In the genomic region with DNA sequence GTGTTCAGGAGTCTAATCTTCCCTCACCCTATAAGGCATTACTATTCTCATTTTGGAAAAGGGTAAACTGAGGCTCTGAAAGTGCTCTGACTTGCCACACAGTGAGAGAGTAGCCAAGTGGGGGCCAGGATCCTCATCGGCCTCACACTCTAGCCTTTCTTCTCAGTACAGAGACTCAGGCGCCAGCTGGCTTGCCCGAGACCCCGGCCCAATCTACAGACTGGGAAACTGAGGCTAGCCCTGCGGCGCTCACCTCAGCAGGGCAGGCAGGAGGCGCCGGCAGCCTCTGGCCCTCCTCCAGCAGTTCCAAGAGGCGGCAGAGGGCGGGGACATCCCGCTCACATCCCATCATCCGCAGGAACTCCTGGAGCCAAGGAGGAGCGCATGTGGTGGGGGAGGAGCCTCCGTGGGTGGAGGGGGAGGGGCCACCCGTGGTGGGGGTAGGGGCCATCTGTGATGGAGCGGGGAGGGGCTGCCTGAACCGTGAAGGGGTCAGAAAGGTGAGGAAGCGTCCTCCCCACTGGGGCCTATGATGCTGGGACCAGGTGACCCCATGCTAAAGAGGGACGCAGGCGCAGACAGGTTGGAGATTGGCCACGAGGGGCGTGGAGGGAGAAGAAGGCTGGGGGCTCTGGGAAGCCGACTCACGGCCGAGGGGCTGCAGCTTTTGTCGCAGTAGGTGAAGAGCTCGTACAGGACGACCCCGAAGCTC, we compare ENCODE assay signal across 8 cellular contexts. TPM values are rescaled to one million over a fixed set of nuclear protein-coding genes. Genes with fewer than 3 reads are reported as not detected.
DNase-seq lines count a peak whose midpoint lies in the region; ATAC-seq, FAIRE-seq and TF ChIP-seq lines count a peak whose summit lies in the region.

No MANE protein-coding gene starts in this region.

- peak; percentile 86 for DNase-seq in ELF-1 (ENCODE audit: low read depth, low spot score)
- DNase-seq in NCI-H226: peak; percentile 80
- DNase-seq in H1 (ENCODE audit: low read depth in 1 of 2, low spot score in 2 of 2): peak; percentile 88 to 89
- DNase-seq in osteocyte (ENCODE audit: extremely low spot score, unreplicated experiment): no peak
- no peak for DNase-seq in OCI-LY7 (ENCODE audit: low spot score)
- no peak for DNase-seq in activated CD4-positive, alpha-beta T cell treated with anti-CD3 and anti-CD28 coated beads for 36 hours

- H3K27ac Mint-ChIP-seq in osteocyte (ENCODE audit: unreplicated experiment): no peak overlapping the region
- H3K27ac Mint-ChIP-seq in activated CD4-positive, alpha-beta T cell treated with anti-CD3 and anti-CD28 coated beads for 36 hours: no peak overlapping the region

- H2BK20ac ChIP-seq in H1 (ENCODE audit: low read length): no peak overlapping the region

- H3K4me1 Mint-ChIP-seq in osteocyte (ENCODE audit: unreplicated experiment): peaks cover 5% of the 10 kb centered on the region
- H3K4me1 Mint-ChIP-seq in activated CD4-positive, alpha-beta T cell treated with anti-CD3 and anti-CD28 coated beads for 36 hours: no peaks in the 10 kb centered on the region

- peak overlapping the region; percentile 52 to 73 (median 62); a peak in 6 of 7 replicates for H3K9ac ChIP-seq in H1 (replicated peaks in 1 of 4; ENCODE audit: extremely low read depth in 1 of 4, low read depth in 3 of 4, low read length in 3 of 4)

- no peaks in the 10 kb centered on the region for H3K9me3 Mint-ChIP-seq in osteocyte (ENCODE audit: unreplicated experiment)
- H3K9me3 Mint-ChIP-seq in activated CD4-positive, alpha-beta T cell treated with anti-CD3 and anti-CD28 coated beads for 36 hours (ENCODE audit: low read depth): peaks cover 2% of the 10 kb centered on the region

- H3K79me1 ChIP-seq in H1 (ENCODE audit: low read depth, low read length): no peaks in the 10 kb centered on the region

- H3K4me2 ChIP-seq in H1 (ENCODE audit: insufficient read depth in 1 of 2, low read depth in 2 of 2, low read length in 2 of 2) (peak overlapping the region; percentile 85 to 100), OCI-LY7 (ENCODE audit: low read length) (no peak overlapping the region)

- H3K36me3 Mint-ChIP-seq in osteocyte (ENCODE audit: unreplicated experiment): no peaks in the 10 kb centered on the region
- peaks cover 58% of the 10 kb centered on the region for H3K36me3 Mint-ChIP-seq in activated CD4-positive, alpha-beta T cell treated with anti-CD3 and anti-CD28 coated beads for 36 hours (ENCODE audit: low read depth)

- peak overlapping the region; percentile 62; the same call in 1 of the 2 replicates for H2BK12ac ChIP-seq in H1 (ENCODE audit: low read depth, low read length)

- H3K36me3 ChIP-seq in H1 (ENCODE audit: control insufficient read depth in 2 of 4, insufficient read depth in 4 of 4, low read length in 3 of 4): no peaks in the 10 kb centered on the region
- peaks cover 17% of the 10 kb centered on the region for H3K36me3 ChIP-seq in OCI-LY7 (ENCODE audit: insufficient read depth, low read length)

- intact Hi-C loops in OCI-LY7 (cut with micrococcal nuclease; ENCODE audit: unreplicated experiment): no loop called here
- intact Hi-C loops in activated CD4-positive, alpha-beta T cell treated with anti-CD3 and anti-CD28 coated beads for 36 hours (cut with DNase I, micrococcal nuclease): loop anchor here (1.0 to 2.0 kb wide), 3 partner anchors 12 to 83 kb away; no protein-coding TSS in a partner anchor

- no peaks in the 10 kb centered on the region for H3K27me3 ChIP-seq in H1 (replicated peaks in 1 of 4; ENCODE audit: control insufficient read depth in 3 of 4, extremely low read depth in 1 of 4, insufficient read depth in 3 of 4, low read length in 3 of 4)

- peak overlapping the region; percentile 75; the same call in 1 of the 2 replicates for H4K8ac ChIP-seq in H1 (ENCODE audit: extremely low read depth, insufficient read depth, low read length)

- no TSS peak for BruUV-seq in OCI-LY7 (replicated peaks; lab: Mats Ljungman, UMichigan)

- peak overlapping the region; percentile 47 for H3K4ac ChIP-seq in H1 (replicated peaks; ENCODE audit: insufficient read length, low read depth, low read length)

- TF ChIP-seq EP300 in H1 (IDR thresholded peaks at IDR 0.05; ENCODE audit: borderline replicate concordance in 1 of 2, low read depth in 2 of 2, low read length in 2 of 2): 0 out of 3 replicates have a peak, but pooled peaks of 1 of the 2 experiments have one; percentile 15

- FAIRE-seq in H1 (lab: Jason Lieb, UNC): no peak

- H3K27ac ChIP-seq in H1 (ENCODE audit: low read depth, low read length): peak overlapping the region; percentile 82
- H3K27ac ChIP-seq in OCI-LY7 (ENCODE audit: low read depth, low read length, poor library complexity, severe bottlenecking): no peak overlapping the region

- H3K9me3 ChIP-seq in H1 (ENCODE audit: insufficient read depth in 2 of 2, low read depth in 1 of 2, low read length in 1 of 2): no peaks in the 10 kb centered on the region
- no peaks in the 10 kb centered on the region for H3K9me3 ChIP-seq in OCI-LY7 (ENCODE audit: low read length)

- TF ChIP-seq CTCF in H1 (IDR thresholded peaks at IDR 0.05; ENCODE audit: control extremely low read depth in 1 of 3, insufficient read depth in 1 of 3, low read depth in 1 of 3, low read length in 3 of 3): peak; percentile 9 to 27 (median 21); a peak in 3 of 4 replicates
- no peak for TF ChIP-seq CTCF in osteocyte (IDR thresholded peaks at IDR 0.05)
- TF ChIP-seq CTCF in OCI-LY7 (conservative IDR thresholded peaks at IDR 0.05; ENCODE audit: low read length): no peak

- H3K79me2 ChIP-seq in H1 (ENCODE audit: control insufficient read depth in 1 of 2, insufficient read depth in 2 of 2, low read length in 2 of 2): no peaks in the 10 kb centered on the region
- no peaks in the 10 kb centered on the region for H3K79me2 ChIP-seq in OCI-LY7 (ENCODE audit: insufficient read depth, low read depth, low read length)

- H3K56ac ChIP-seq in H1 (replicated peaks; ENCODE audit: insufficient read length, low read depth, low read length): peak overlapping the region; percentile 74

- H4K91ac ChIP-seq in H1 (replicated peaks; ENCODE audit: insufficient read length, low read length): peak overlapping the region; percentile 34

- no peak for TF ChIP-seq POLR2A in H1 (IDR thresholded peaks at IDR 0.05; ENCODE audit: control extremely low read depth in 1 of 2, low read depth in 2 of 2, low read length in 2 of 2)

- no peak overlapping the region for H3K14ac ChIP-seq in H1 (ENCODE audit: insufficient read length)

- peak overlapping the region; percentile 95; the same call in 1 of the 2 replicates for H2BK5ac ChIP-seq in H1 (ENCODE audit: low read depth, low read length)

- H3K4me3 ChIP-seq in H1 (ENCODE audit: extremely low read depth in 1 of 4, insufficient read depth in 2 of 4, low read depth in 3 of 4, low read length in 4 of 4) (peak overlapping the region; percentile 66 to 93 (median 80)), OCI-LY7 (ENCODE audit: low read depth, low read length, poor library complexity, severe bottlenecking) (no peak overlapping the region)

- ATAC-seq in GM18517 (IDR thresholded peaks at IDR 0.05; ENCODE audit: unreplicated experiment) (no peak), HG03135 (IDR thresholded peaks at IDR 0.05; ENCODE audit: unreplicated experiment) (no peak)
- no peak for ATAC-seq in activated CD4-positive, alpha-beta T cell treated with anti-CD3 and anti-CD28 coated beads for 36 hours

- 9% methylated on average over 19 of the region's 29 CpGs; no CpG with 5 or more reads in 1 of the 2 experiments for WGBS in H1 (ENCODE audit: extremely low coverage in 1 of 2, insufficient coverage in 1 of 2, insufficient read length in 1 of 2, insufficient replicate concordance in 2 of 2, low coverage in 1 of 2, low lambda C conversion rate in 2 of 2, missing lambda C conversion rate in 1 of 2), 2 experiments

- peak overlapping the region; percentile 61 for H2BK15ac ChIP-seq in H1 (ENCODE audit: low read length)

- H3K23me2 ChIP-seq in H1 (ENCODE audit: low read depth, low read length): peaks cover 5% of the 10 kb centered on the region; the same call in 1 of the 2 replicates

- peak overlapping the region; percentile 95; the same call in 1 of the 2 replicates for H2AFZ ChIP-seq in H1 (ENCODE audit: low read length)
- no peak overlapping the region for H2AFZ ChIP-seq in OCI-LY7 (ENCODE audit: low read length)

- no peak overlapping the region for H3K23ac ChIP-seq in H1 (ENCODE audit: insufficient read length)

- no peaks in the 10 kb centered on the region for H4K20me1 ChIP-seq in H1 (replicated peaks in 1 of 2; ENCODE audit: control insufficient read depth in 1 of 2, insufficient read depth in 2 of 2, low read length in 2 of 2)
- no peaks in the 10 kb centered on the region for H4K20me1 ChIP-seq in OCI-LY7 (ENCODE audit: insufficient read depth, low read length)

- H3K4me1 ChIP-seq in H1 (replicated peaks in 1 of 4; ENCODE audit: control insufficient read depth in 3 of 4, insufficient read depth in 4 of 4, low read length in 3 of 4): peaks cover 0 to 14% (median 3%) of the 10 kb centered on the region in 4 experiments; a peak in 6 of 7 replicates
- H3K4me1 ChIP-seq in OCI-LY7 (ENCODE audit: insufficient read depth, low read length, poor library complexity, severe bottlenecking): no peaks in the 10 kb centered on the region

- POLR2A ChIA-PET in H1 (lab: Charles Lee; ENCODE audit: partially characterized antibody) (interaction anchor here (0.6 to 4.0 kb wide), 11 partner anchors 8 to 300 kb away, joined by 3 to 29 read pairs (median 4); partner anchors contain the start of genes INSL3 and RPL18A), OCI-LY7 (lab: Charles Lee) (interaction anchor here (0.6 kb wide), 1 partner anchor 15 kb away, joined by 3 read pairs; no protein-coding TSS in a partner anchor)
- POLR2A ChIA-PET in activated CD4-positive, alpha-beta T cell treated with anti-CD3 and anti-CD28 coated beads for 36 hours (lab: Charles Lee): interaction anchor here (0.9 to 1.1 kb wide), 2 partner anchors 18 to 29 kb away, joined by 4 read pairs; partner anchors contain the start of genes JAK3 and RPL18A

- peak overlapping the region; percentile 97 for H3K18ac ChIP-seq in H1 (ENCODE audit: extremely low read depth, low read length)

- peak in 1 of 2 experiments; percentile 28; a peak in 2 of 4 replicates for TF ChIP-seq RAD21 in H1 (IDR thresholded peaks at IDR 0.05 in 1 of 2, conservative IDR thresholded peaks at IDR 0.05 in 1 of 2; ENCODE audit: low read depth in 2 of 2, low read length in 2 of 2)

- H3K4me3 Mint-ChIP-seq in osteocyte (ENCODE audit: unreplicated experiment): peak overlapping the region; percentile 73
- H3K4me3 Mint-ChIP-seq in activated CD4-positive, alpha-beta T cell treated with anti-CD3 and anti-CD28 coated beads for 36 hours: no peak overlapping the region

- peak overlapping the region; percentile 71 for H4K5ac ChIP-seq in H1 (ENCODE audit: insufficient read length, low read depth, low read length)

- no peaks in the 10 kb centered on the region for H3K9me2 ChIP-seq in OCI-LY7 (ENCODE audit: insufficient read depth, low read length)

- H2BK120ac ChIP-seq in H1 (replicated peaks; ENCODE audit: low read depth, low read length): peak overlapping the region; percentile 3

- H3K27me3 Mint-ChIP-seq in osteocyte (ENCODE audit: unreplicated experiment): peaks cover 11% of the 10 kb centered on the region
- H3K27me3 Mint-ChIP-seq in activated CD4-positive, alpha-beta T cell treated with anti-CD3 and anti-CD28 coated beads for 36 hours: no peaks in the 10 kb centered on the region

- no peak overlapping the region for H2AK5ac ChIP-seq in H1 (ENCODE audit: low read depth, low read length)

- CTCF ChIA-PET in H1 (lab: Charles Lee; ENCODE audit: partially characterized antibody): interaction anchor here (0.7 to 1.8 kb wide), 10 partner anchors 11 to 168 kb away, joined by 3 to 5 read pairs (median 4); partner anchors contain the start of gene RPL18A
- CTCF ChIA-PET in OCI-LY7 (lab: Charles Lee; ENCODE audit: unreplicated experiment): interaction anchor here (0.8 kb wide), 1 partner anchor 29 kb away, joined by 21 read pairs; no protein-coding TSS in a partner anchor
- CTCF ChIA-PET in activated CD4-positive, alpha-beta T cell treated with anti-CD3 and anti-CD28 coated beads for 36 hours (lab: Charles Lee): no interaction called here

RNA-seq across cellular contexts. Expression of gene INSL3, which starts 8.7 kb away (rescaled TPM):
- 0.41 and 1.2 TPM in 2 replicates for total RNA-seq in H1 (2021; fragmentation: NEBNext Ultra II Directional; extraction: Animal tissue kit (Norgen Biotek cat#: 25700))
- 1.1 and 1.5 TPM in 2 replicates for polyA plus RNA-seq in H1 (2011; rRNA removed)
- 0.44 TPM for polyA plus RNA-seq in H1 (2011; cell fraction: cytosol; rRNA removed)
- 1.9 TPM for polyA plus RNA-seq in H1 (2011; cell fraction: nucleus; rRNA removed)
- 1.2 to 1.5 TPM (median 1.4 TPM) in 3 of 4 replicates, not detected in the other for polyA plus RNA-seq in H1 (2012, experiment 1 of 2)
- polyA plus RNA-seq in H1 (2012, experiment 2 of 2): 1.00 TPM
- polyA plus RNA-seq in H1 (2013, experiment 1 of 2): 0.87 TPM
- 1.1 TPM for polyA plus RNA-seq in H1 (2013, experiment 2 of 2)
- 0.69 and 0.71 TPM in 2 replicates for polyA minus RNA-seq in H1 (2011; rRNA and poly(A)+ RNA removed)
- polyA minus RNA-seq in H1 (2011; cell fraction: cytosol; rRNA and poly(A)+ RNA removed): 1.8 TPM
- not detected for polyA minus RNA-seq in H1 (2011; cell fraction: nucleus; rRNA and poly(A)+ RNA removed)
- total RNA-seq in osteocyte: not detected in 2 replicates
- 0.25 TPM in 1 of 2 replicates, not detected in the other for total RNA-seq in OCI-LY7 (2014; rRNA removed; shearing (Covaris generic))
- total RNA-seq in OCI-LY7 (2022): 0.38 TPM in 1 of 2 replicates, not detected in the other
- 1 to 10 TPM; 6.9 to 9.7 TPM for total RNA-seq in activated CD4-positive, alpha-beta T cell treated with anti-CD3 and anti-CD28 coated beads for 36 hours

RNA-seq across cellular contexts. Expression of gene JAK3, which starts 17.8 kb away (rescaled TPM):
- 3.2 and 4.0 TPM in 2 replicates for total RNA-seq in H1 (2021; fragmentation: NEBNext Ultra II Directional; extraction: Animal tissue kit (Norgen Biotek cat#: 25700))
- 4.7 TPM in 2 replicates for polyA plus RNA-seq in H1 (2011; rRNA removed)
- 3.2 TPM for polyA plus RNA-seq in H1 (2011; cell fraction: cytosol; rRNA removed)
- 4.1 TPM for polyA plus RNA-seq in H1 (2011; cell fraction: nucleus; rRNA removed)
- polyA plus RNA-seq in H1 (2012, experiment 1 of 2): 2.1 to 3.0 TPM (median 2.5 TPM) in 4 replicates
- polyA plus RNA-seq in H1 (2012, experiment 2 of 2): 1.9 TPM
- 3.3 TPM for polyA plus RNA-seq in H1 (2013, experiment 1 of 2)
- 3.3 TPM for polyA plus RNA-seq in H1 (2013, experiment 2 of 2)
- polyA minus RNA-seq in H1 (2011; rRNA and poly(A)+ RNA removed): 3.8 and 4.4 TPM in 2 replicates
- 3.1 TPM for polyA minus RNA-seq in H1 (2011; cell fraction: cytosol; rRNA and poly(A)+ RNA removed)
- 2.7 TPM for polyA minus RNA-seq in H1 (2011; cell fraction: nucleus; rRNA and poly(A)+ RNA removed)
- total RNA-seq in osteocyte (1.6 and 1.8 TPM in 2 replicates), OCI-LY7 (2022) (24.4 and 25.3 TPM in 2 replicates)
- 9.4 and 14.0 TPM in 2 replicates for total RNA-seq in OCI-LY7 (2014; rRNA removed; shearing (Covaris generic))
- 100 to 1,000 TPM; 174 to 180 TPM for total RNA-seq in activated CD4-positive, alpha-beta T cell treated with anti-CD3 and anti-CD28 coated beads for 36 hours

RNA-seq across cellular contexts. Expression of gene RPL18A, which starts 29.7 kb away (rescaled TPM):
- 2,749 and 2,894 TPM in 2 replicates for total RNA-seq in H1 (2021; fragmentation: NEBNext Ultra II Directional; extraction: Animal tissue kit (Norgen Biotek cat#: 25700))
- 3,938 and 5,258 TPM in 2 replicates for polyA plus RNA-seq in H1 (2011; rRNA removed)
- 4,102 TPM for polyA plus RNA-seq in H1 (2011; cell fraction: cytosol; rRNA removed)
- polyA plus RNA-seq in H1 (2011; cell fraction: nucleus; rRNA removed): 3,741 TPM
- 2,900 to 4,037 TPM (median 3,755 TPM) in 4 replicates for polyA plus RNA-seq in H1 (2012, experiment 1 of 2)
- 5,025 TPM for polyA plus RNA-seq in H1 (2012, experiment 2 of 2)
- 2,492 TPM for polyA plus RNA-seq in H1 (2013, experiment 1 of 2)
- 2,474 TPM for polyA plus RNA-seq in H1 (2013, experiment 2 of 2)
- 555 and 636 TPM in 2 replicates for polyA minus RNA-seq in H1 (2011; rRNA and poly(A)+ RNA removed)
- 2,052 TPM for polyA minus RNA-seq in H1 (2011; cell fraction: cytosol; rRNA and poly(A)+ RNA removed)
- 752 TPM for polyA minus RNA-seq in H1 (2011; cell fraction: nucleus; rRNA and poly(A)+ RNA removed)
- total RNA-seq in osteocyte (1,671 and 1,710 TPM in 2 replicates), OCI-LY7 (2022) (3,145 and 3,253 TPM in 2 replicates)
- total RNA-seq in OCI-LY7 (2014; rRNA removed; shearing (Covaris generic)): 2,643 and 3,019 TPM in 2 replicates
- total RNA-seq in activated CD4-positive, alpha-beta T cell treated with anti-CD3 and anti-CD28 coated beads for 36 hours: 1,000 to 10,000 TPM; 3,109 to 3,329 TPM

RNA-seq across cellular contexts. Expression of gene B3GNT3, which starts 35.1 kb away (rescaled TPM):
- total RNA-seq in H1 (2021; fragmentation: NEBNext Ultra II Directional; extraction: Animal tissue kit (Norgen Biotek cat#: 25700)): 1.5 and 1.8 TPM in 2 replicates
- polyA plus RNA-seq in H1 (2011; rRNA removed): 1.5 and 2.1 TPM in 2 replicates
- 0.96 TPM for polyA plus RNA-seq in H1 (2011; cell fraction: cytosol; rRNA removed)
- 1.6 TPM for polyA plus RNA-seq in H1 (2011; cell fraction: nucleus; rRNA removed)
- polyA plus RNA-seq in H1 (2012, experiment 1 of 2): 0.86 to 2.0 TPM (median 1.5 TPM) in 4 replicates
- 1.5 TPM for polyA plus RNA-seq in H1 (2012, experiment 2 of 2)
- 2.6 TPM for polyA plus RNA-seq in H1 (2013, experiment 1 of 2)
- polyA plus RNA-seq in H1 (2013, experiment 2 of 2): 2.9 TPM
- polyA minus RNA-seq in H1 (2011; rRNA and poly(A)+ RNA removed): 1.4 and 1.5 TPM in 2 replicates
- polyA minus RNA-seq in H1 (2011; cell fraction: cytosol; rRNA and poly(A)+ RNA removed): 1.6 TPM
- 0.60 TPM for polyA minus RNA-seq in H1 (2011; cell fraction: nucleus; rRNA and poly(A)+ RNA removed)
- total RNA-seq in osteocyte (not detected in 2 replicates), OCI-LY7 (2022) (not detected in 2 replicates)
- total RNA-seq in OCI-LY7 (2014; rRNA removed; shearing (Covaris generic)): not detected in 2 replicates
- under 1 TPM; 0.75 to 0.95 TPM for total RNA-seq in activated CD4-positive, alpha-beta T cell treated with anti-CD3 and anti-CD28 coated beads for 36 hours

RNA-seq across cellular contexts. Expression of gene SLC5A5, which starts 41.7 kb away (rescaled TPM):
- 1.2 and 1.5 TPM in 2 replicates for total RNA-seq in H1 (2021; fragmentation: NEBNext Ultra II Directional; extraction: Animal tissue kit (Norgen Biotek cat#: 25700))
- 1.8 and 2.2 TPM in 2 replicates for polyA plus RNA-seq in H1 (2011; rRNA removed)
- polyA plus RNA-seq in H1 (2011; cell fraction: cytosol; rRNA removed): 1.8 TPM
- polyA plus RNA-seq in H1 (2011; cell fraction: nucleus; rRNA removed): 3.6 TPM
- polyA plus RNA-seq in H1 (2012, experiment 1 of 2): 0.98 to 2.3 TPM (median 1.7 TPM) in 4 replicates
- polyA plus RNA-seq in H1 (2012, experiment 2 of 2): 1.1 TPM
- 1.4 TPM for polyA plus RNA-seq in H1 (2013, experiment 1 of 2)
- 1.7 TPM for polyA plus RNA-seq in H1 (2013, experiment 2 of 2)
- 1.4 and 1.9 TPM in 2 replicates for polyA minus RNA-seq in H1 (2011; rRNA and poly(A)+ RNA removed)
- 3.1 TPM for polyA minus RNA-seq in H1 (2011; cell fraction: cytosol; rRNA and poly(A)+ RNA removed)
- polyA minus RNA-seq in H1 (2011; cell fraction: nucleus; rRNA and poly(A)+ RNA removed): 2.7 TPM
- total RNA-seq in osteocyte (not detected in 2 replicates), OCI-LY7 (2022) (not detected in 2 replicates)
- 0.03 TPM in 1 of 2 replicates, not detected in the other for total RNA-seq in OCI-LY7 (2014; rRNA removed; shearing (Covaris generic))
- total RNA-seq in activated CD4-positive, alpha-beta T cell treated with anti-CD3 and anti-CD28 coated beads for 36 hours: 1 to 10 TPM; 1.0 to 1.3 TPM

Comparison
In these comparisons a context has a peak if more than half of its experiments do, and no peak if none do; other contexts are left out.
1. DNase-seq: peak in ELF-1 (single experiment), NCI-H226 (single experiment) and H1 (2 of 2); none in osteocyte (single experiment), OCI-LY7 (single experiment) and activated CD4-positive, alpha-beta T cell treated with anti-CD3 and anti-CD28 coated beads for 36 hours (single experiment).
2. CTCF ChIP-seq: peak in H1 (3 of 3); none in osteocyte (single experiment) and OCI-LY7 (single experiment).
3. RNA of gene JAK3, which starts 17.8 kb away (total RNA-seq): 174 to 180 TPM in activated CD4-positive, alpha-beta T cell treated with anti-CD3 and anti-CD28 coated beads for 36 hours; 9.4 to 25.3 TPM in OCI-LY7, 3.2 to 4.0 TPM in H1 and 1.6 to 1.8 TPM in osteocyte; every median in the first group is over 4 times any median in the second.